22 cellular contexts compared by ENCODE assay signal in the genomic region with DNA sequence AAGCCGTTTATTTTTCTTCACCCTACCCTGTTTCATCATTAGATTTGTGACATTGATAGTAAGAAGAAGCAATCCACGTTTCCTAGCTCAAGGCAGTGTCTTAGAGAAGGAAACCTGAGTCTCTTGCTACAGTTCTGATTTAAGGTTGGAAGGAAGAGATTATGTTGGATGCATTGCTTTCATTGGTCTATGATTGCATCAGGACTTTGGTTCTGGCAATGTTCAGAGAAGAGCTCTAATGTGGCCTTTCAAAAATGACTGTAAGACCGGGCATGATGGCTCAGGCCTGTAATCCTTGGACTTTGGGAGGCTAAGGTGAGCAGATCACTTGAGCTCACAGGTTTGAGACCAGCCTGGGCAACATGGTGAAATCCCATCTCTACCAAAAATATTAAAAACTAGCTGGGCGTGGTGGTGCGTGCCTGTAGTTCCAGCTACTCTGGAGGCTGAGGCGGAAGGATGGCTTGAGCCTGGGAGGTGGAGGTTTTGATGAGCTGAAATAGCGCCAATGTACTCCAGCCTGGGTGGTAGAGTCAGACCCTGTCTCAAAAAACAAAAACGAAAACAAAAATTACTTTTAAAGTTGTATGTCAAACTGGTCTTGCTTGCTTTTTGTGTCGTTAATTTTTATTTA. TPM values are rescaled to one million over a fixed set of nuclear protein-coding genes. Genes with fewer than 3 reads are reported as not detected.
DNase-seq lines count a peak whose midpoint lies in the region; ATAC-seq and TF ChIP-seq lines count a peak whose summit lies in the region.
"Had no signal": no experiment of that assay in that cellular context is flagged by ENCODE, and none has a peak within 500 bp of the region (broad histone marks: within the 10 kb centered on the region; RNA-seq: fewer than 3 reads in every experiment).

No MANE protein-coding gene starts in this region.

- H3K27ac Mint-ChIP-seq in activated CD4-positive, alpha-beta T cell treated with anti-CD3 and anti-CD28 coated beads for 36 hours: peak overlapping the region; percentile 83
- H3K27ac Mint-ChIP-seq: activated CD4-positive, alpha-beta memory T cell treated with anti-CD3 and anti-CD28 coated beads for 36 hours; GM23338; neural progenitor cell had no signal

- CTCF ChIA-PET in activated CD4-positive, alpha-beta T cell treated with anti-CD3 and anti-CD28 coated beads for 36 hours (lab: Charles Lee): interaction anchor here (0.7 to 1.7 kb wide), 6 partner anchors 9 to 51 kb away, joined by 3 to 6 read pairs (median 4); no protein-coding TSS in a partner anchor

- in situ Hi-C loops in ACHN (cut with HindIII; ENCODE audit: low pct_ligation_motif_present, low pct_unique_long_range_greater_than_20kb, low sequenced_read_pairs): no loop called here

- H3K27me3 ChIP-seq in DND-41 (ENCODE audit: insufficient read depth, low read length, poor library complexity): no peaks in the 10 kb centered on the region
- H3K27me3 ChIP-seq: brain microvascular endothelial cell, MG63, thyroid gland had no signal

- intact Hi-C loops in activated CD4-positive, alpha-beta T cell treated with anti-CD3 and anti-CD28 coated beads for 36 hours (cut with DNase I, micrococcal nuclease): no loop called here
- intact Hi-C loops in lower leg skin (cut with DNase I; ENCODE audit: low total_unique reads): no loop called here

- H3K4me1 ChIP-seq in DND-41 (ENCODE audit: insufficient read depth, low read length): peaks cover 72% of the 10 kb centered on the region

- H3K27me3 Mint-ChIP-seq in activated CD4-positive, alpha-beta T cell treated with anti-CD3 and anti-CD28 coated beads for 36 hours: no peaks in the 10 kb centered on the region
- H3K27me3 Mint-ChIP-seq: activated CD4-positive, alpha-beta memory T cell treated with anti-CD3 and anti-CD28 coated beads for 36 hours; CD4-positive, alpha-beta memory T cell had no signal

- TF ChIP-seq CTCF in DND-41 (IDR thresholded peaks at IDR 0.05; ENCODE audit: borderline replicate concordance, extremely low read depth, low read length, poor library complexity, severe bottlenecking) (no peak), VCaP (conservative IDR thresholded peaks at IDR 0.05) (no peak), lower leg skin (IDR thresholded peaks at IDR 0.05) (no peak)

- H3K4me1 Mint-ChIP-seq in activated CD4-positive, alpha-beta T cell treated with anti-CD3 and anti-CD28 coated beads for 36 hours: peaks cover 53% of the 10 kb centered on the region

- H3K27ac ChIP-seq in DND-41 (ENCODE audit: low read length) (peak overlapping the region; percentile 99), VCaP (peak overlapping the region; percentile 41)
- H3K27ac ChIP-seq: brain microvascular endothelial cell, coronary artery, neural progenitor cell, thyroid gland had no signal

- H2AFZ ChIP-seq in DND-41 (ENCODE audit: low read depth, low read length): no peak overlapping the region
- H2AFZ ChIP-seq: GM23338, neural progenitor cell had no signal

- WGBS in lower leg skin, 2 donors: 85 to 90% methylated on average over 9 of the region's 9 CpGs

- H3K4me3 Mint-ChIP-seq in activated CD4-positive, alpha-beta T cell treated with anti-CD3 and anti-CD28 coated beads for 36 hours: peak overlapping the region; percentile 38
- H3K4me3 Mint-ChIP-seq: activated CD4-positive, alpha-beta memory T cell treated with anti-CD3 and anti-CD28 coated beads for 36 hours; GM23338; neural progenitor cell had no signal

- H3K9me3 ChIP-seq in DND-41 (ENCODE audit: insufficient read depth, low read length, severe bottlenecking): no peaks in the 10 kb centered on the region
- H3K9me3 ChIP-seq: MG63, thyroid gland had no signal

- H3K4me3 ChIP-seq in DND-41 (ENCODE audit: low read depth in 1 of 2, low read length in 2 of 2) (peak overlapping the region in 1 of 2 experiments; percentile 68; a peak in 2 of 4 replicates), lower leg skin (ENCODE audit: low read depth, poor library complexity, severe bottlenecking) (no peak overlapping the region)
- H3K4me3 ChIP-seq: coronary artery, GM23338, MG63, neural progenitor cell, thyroid gland had no signal

- ATAC-seq in activated CD4-positive, alpha-beta T cell treated with anti-CD3 and anti-CD28 coated beads for 36 hours: no peak
- no peak for ATAC-seq in DND-41 (ENCODE audit: insufficient read depth, low read depth)
- ATAC-seq: GM23338, SK-N-SH treated with all-trans-retinoic acid at 6 μM for 48 hours had no signal

- POLR2A ChIA-PET in activated CD4-positive, alpha-beta T cell treated with anti-CD3 and anti-CD28 coated beads for 36 hours (lab: Charles Lee): no interaction called here

- H3K9me3 Mint-ChIP-seq in activated CD4-positive, alpha-beta T cell treated with anti-CD3 and anti-CD28 coated beads for 36 hours (ENCODE audit: low read depth): no peaks in the 10 kb centered on the region
- H3K9me3 Mint-ChIP-seq: activated CD4-positive, alpha-beta memory T cell treated with anti-CD3 and anti-CD28 coated beads for 36 hours; CD4-positive, alpha-beta memory T cell; GM23338; neural progenitor cell had no signal

- TF ChIP-seq POLR2A in lower leg skin (IDR thresholded peaks at IDR 0.05): no peak

- H3K4me2 ChIP-seq in DND-41 (ENCODE audit: insufficient read depth, low read length): peak overlapping the region; percentile 62
- H3K4me2 ChIP-seq: GM23338, neural progenitor cell had no signal

- H3K36me3 ChIP-seq in DND-41 (ENCODE audit: insufficient read depth, low read length): peaks cover 59% of the 10 kb centered on the region
- H3K36me3 ChIP-seq: brain microvascular endothelial cell, neural progenitor cell, thyroid gland had no signal

- H3K79me2 ChIP-seq in DND-41 (ENCODE audit: insufficient read depth, low read length): peaks cover 92% of the 10 kb centered on the region

- H3K36me3 Mint-ChIP-seq in activated CD4-positive, alpha-beta T cell treated with anti-CD3 and anti-CD28 coated beads for 36 hours (ENCODE audit: low read depth): peaks cover 8% of the 10 kb centered on the region

- DNase-seq in activated CD4-positive, alpha-beta T cell treated with anti-CD3 and anti-CD28 coated beads for 36 hours: no peak
- no peak for DNase-seq in activated CD4-positive, alpha-beta T cell treated with anti-CD3 and anti-CD28 coated beads, Interleukin-2, amount 50 U/mL, for 4 hours
- no peak for DNase-seq in DND-41
- peak; percentile 67 for DNase-seq in fibroblast of peridontal ligament (ENCODE audit: extremely low read depth)
- no peak for DNase-seq in ACHN
- no peak for DNase-seq in activated CD8-positive, alpha-beta memory T cell treated with anti-CD3 and anti-CD28 coated beads for 24 hours
- DNase-seq in lower leg skin (ENCODE audit: low spot score in 2 of 2): no peak
- DNase-seq: activated CD4-positive, alpha-beta memory T cell treated with anti-CD3 and anti-CD28 coated beads for 36 hours; activated gamma-delta T cell; brain microvascular endothelial cell; CD4-positive, alpha-beta memory T cell; DMS79 treated with DMSO at 0.1 percent for 48 hours; MG63; NCI-H187; NCI-H226; stimulated activated CD4-positive, alpha-beta T cell treated with anti-CD3 and anti-CD28 coated beads, Interleukin-12 subunit alpha, Interleukin-12 subunit beta, amount 100 ng/mL, for 4 hours; thyroid gland had no signal

- peaks cover 28% of the 10 kb centered on the region; the same call in 1 of the 2 replicates for H4K20me1 ChIP-seq in DND-41 (ENCODE audit: insufficient read depth, low read length)

- H3K9ac ChIP-seq in DND-41 (ENCODE audit: low read depth, low read length): peak overlapping the region; percentile 91
- H3K9ac ChIP-seq: neural progenitor cell had no signal

RNA-seq across cellular contexts. Expression of gene NUCB2, which starts 4.1 kb away (rescaled TPM):
- 10 to 100 TPM; 45.0 to 59.9 TPM for total RNA-seq in activated CD4-positive, alpha-beta T cell treated with anti-CD3 and anti-CD28 coated beads for 36 hours
- total RNA-seq in lower leg skin: 10 to 100 TPM; 13.1 to 27.1 (median 17.9) TPM
